16 cellular contexts compared by ENCODE assay signal in genomic region chr1:151000408-151000807, GRCh38. TPM values are rescaled to one million over a fixed set of nuclear protein-coding genes. Genes with fewer than 3 reads are reported as not detected.
DNase-seq lines count a peak whose midpoint lies in the region; ATAC-seq and TF ChIP-seq lines count a peak whose summit lies in the region.
"Had no signal": no experiment of that assay in that cellular context is flagged by ENCODE, and none has a peak within 500 bp of the region (broad histone marks: within the 10 kb centered on the region; RNA-seq: fewer than 3 reads in every experiment).

No MANE protein-coding gene starts in this region.

- no peak overlapping the region for H4K5ac ChIP-seq in IMR-90 (ENCODE audit: low read depth, low read length)

- no peak overlapping the region for H3K9ac ChIP-seq in IMR-90 (ENCODE audit: low read depth, low read length)

- H4K20me1 ChIP-seq in IMR-90 (ENCODE audit: insufficient read depth, low read length), result no peaks in the 10 kb centered on the region

- peak overlapping the region; percentile 8; the same call in 1 of the 2 replicates for H2BK120ac ChIP-seq in IMR-90 (ENCODE audit: low read depth, low read length)

- H2BK15ac ChIP-seq in IMR-90 (ENCODE audit: low read depth, low read length), result no peak overlapping the region

- H3K9me3 ChIP-seq in IMR-90 (ENCODE audit: control insufficient read depth, insufficient read depth, low read length), result no peaks in the 10 kb centered on the region
- H3K9me3 ChIP-seq: A549, SJCRH30 had no signal

- H3K23ac ChIP-seq in IMR-90 (ENCODE audit: low read depth, low read length), result no peak overlapping the region

- BruUV-seq in IMR-90 (replicated peaks; lab: Mats Ljungman, UMichigan), result no TSS peak

- peaks cover 8% of the 10 kb centered on the region; the same call in 1 of the 2 replicates for H3K9me1 ChIP-seq in IMR-90 (ENCODE audit: insufficient read depth, low read length)

- H3K4me2 ChIP-seq in IMR-90 (ENCODE audit: low read depth, low read length), result no peak overlapping the region
- H3K4me2 ChIP-seq: A549, PC-9 had no signal

- CTCF ChIA-PET in activated CD8-positive, alpha-beta T cell treated with anti-CD3 and anti-CD28 coated beads for 36 hours (lab: Charles Lee), result interaction anchor here (1.2 to 7.7 kb wide), 6 partner anchors 15 to 468 kb away, joined by 3 to 103 read pairs (median 4); partner anchors contain the start of gene ANXA9
- CTCF ChIA-PET in activated CD8-positive, alpha-beta T cell treated with anti-CD3 and anti-CD28 coated beads, Interleukin-2, amount 10 ng/mL, durations not matched to agents 7 days and 5 days (lab: Charles Lee), result interaction anchor here (3.6 to 10.1 kb wide), 2 partner anchors 17 to 24 kb away, joined by 11 to 164 read pairs; partner anchors contain the start of gene ANXA9
- CTCF ChIA-PET in IMR-90 (lab: Yijun Ruan, JAX), result interaction anchor here (1.0 kb wide), 1 partner anchor 371 kb away, joined by 4 read pairs; the partner anchor contains the start of gene ENSA

- in situ Hi-C loops in IMR-90 (cut with MboI; ENCODE audit: low sequenced_read_pairs), result no loop called here

- no peaks in the 10 kb centered on the region for H3K27me3 ChIP-seq in IMR-90 (ENCODE audit: control insufficient read depth, insufficient read depth, low read length)
- no peaks in the 10 kb centered on the region for H3K27me3 ChIP-seq in dorsolateral prefrontal cortex
- H3K27me3 ChIP-seq: SJCRH30 had no signal

- dilution Hi-C loops in IMR-90 (cut with HindIII; ENCODE audit: low sequenced_read_pairs, unreplicated experiment), result no loop called here

- intact Hi-C loops in activated CD8-positive, alpha-beta T cell treated with anti-CD3 and anti-CD28 coated beads for 36 hours (cut with micrococcal nuclease), result no loop called here
- intact Hi-C loops in CD14-positive monocyte (cut with micrococcal nuclease) (loop anchor here in 1 of 2 donors (10.0 kb wide), 1 partner anchor 164 kb away; the partner anchor contains the start of genes LYSMD1 and SCNM1), IMR-90 (cut with micrococcal nuclease) (loop anchor here (10.0 kb wide), 1 partner anchor 436 kb away; no protein-coding TSS in a partner anchor), dorsolateral prefrontal cortex (cut with DNase I) (no loop called here)

- H3K4me3 Mint-ChIP-seq in activated CD8-positive, alpha-beta T cell treated with anti-CD3 and anti-CD28 coated beads for 36 hours, result no peak overlapping the region
- no peak overlapping the region for H3K4me3 Mint-ChIP-seq in activated CD8-positive, alpha-beta T cell treated with anti-CD3 and anti-CD28 coated beads, Interleukin-2, amount 10 ng/mL, durations not matched to agents 7 days and 5 days
- H3K4me3 Mint-ChIP-seq in CD14-positive monocyte, result no peak overlapping the region
- H3K4me3 Mint-ChIP-seq: H9 had no signal

- H3K4me1 ChIP-seq in IMR-90 (ENCODE audit: control insufficient read depth, insufficient read depth, low read length), result peaks cover 6% of the 10 kb centered on the region

- peaks cover 46% of the 10 kb centered on the region for H3K4me1 Mint-ChIP-seq in activated CD8-positive, alpha-beta T cell treated with anti-CD3 and anti-CD28 coated beads for 36 hours (ENCODE audit: low read depth)
- H3K4me1 Mint-ChIP-seq in activated CD8-positive, alpha-beta T cell treated with anti-CD3 and anti-CD28 coated beads, Interleukin-2, amount 10 ng/mL, durations not matched to agents 7 days and 5 days (ENCODE audit: low read depth), result peaks cover 53% of the 10 kb centered on the region
- H3K4me1 Mint-ChIP-seq in CD14-positive monocyte, result peaks cover 70% of the 10 kb centered on the region

- H3K27ac ChIP-seq in IMR-90 (ENCODE audit: insufficient read depth, low read length) (no peak overlapping the region), dorsolateral prefrontal cortex (peak overlapping the region in 38 of 59 donors; percentile 27 to 98 (median 90))
- H3K27ac ChIP-seq: A549, PC-9, SJCRH30 had no signal

- H3K9me3 Mint-ChIP-seq in activated CD8-positive, alpha-beta T cell treated with anti-CD3 and anti-CD28 coated beads for 36 hours, result no peaks in the 10 kb centered on the region
- no peaks in the 10 kb centered on the region for H3K9me3 Mint-ChIP-seq in activated CD8-positive, alpha-beta T cell treated with anti-CD3 and anti-CD28 coated beads, Interleukin-2, amount 10 ng/mL, durations not matched to agents 7 days and 5 days (ENCODE audit: insufficient read depth)
- peaks cover 0 to 3% (median 0%) of the 10 kb centered on the region in 7 donors for H3K9me3 Mint-ChIP-seq in CD14-positive monocyte
- H3K9me3 Mint-ChIP-seq: H9 had no signal

- no peak for TF ChIP-seq CTCF in activated CD8-positive, alpha-beta T cell treated with anti-CD3 and anti-CD28 coated beads for 36 hours (IDR thresholded peaks at IDR 0.05)
- TF ChIP-seq CTCF in CD14-positive monocyte (IDR thresholded peaks at IDR 0.05) (no peak), IMR-90 (conservative IDR thresholded peaks at IDR 0.05; ENCODE audit: low read depth, low read length) (no peak), dorsolateral prefrontal cortex (IDR thresholded peaks at IDR 0.05 in 54 of 56, conservative IDR thresholded peaks at IDR 0.05 in 2 of 56; ENCODE audit: low read depth in 1 of 56, partially characterized antibody in 56 of 56) (no peak)

- no CpG with 5 or more reads among the region's 3 CpGs for WGBS in IMR-90 (ENCODE audit: extremely low coverage in 2 of 2, insufficient read length in 1 of 2), 2 experiments

- TF ChIP-seq POLR2A in IMR-90 (IDR thresholded peaks at IDR 0.05; ENCODE audit: low read depth, low read length), result no peak

- no peak for ATAC-seq in activated CD8-positive, alpha-beta T cell treated with anti-CD3 and anti-CD28 coated beads for 36 hours
- ATAC-seq in activated CD8-positive, alpha-beta T cell treated with anti-CD3 and anti-CD28 coated beads, Interleukin-2, amount 10 ng/mL, durations not matched to agents 7 days and 5 days, result no peak
- ATAC-seq in IMR-90 (ENCODE audit: low read depth), result no peak
- ATAC-seq: A549 had no signal

- no peak for TF ChIP-seq RAD21 in IMR-90 (IDR thresholded peaks at IDR 0.05; ENCODE audit: low read length)

- H3K27me3 Mint-ChIP-seq in activated CD8-positive, alpha-beta T cell treated with anti-CD3 and anti-CD28 coated beads for 36 hours, result no peaks in the 10 kb centered on the region
- H3K27me3 Mint-ChIP-seq in activated CD8-positive, alpha-beta T cell treated with anti-CD3 and anti-CD28 coated beads, Interleukin-2, amount 10 ng/mL, durations not matched to agents 7 days and 5 days (ENCODE audit: low read depth), result no peaks in the 10 kb centered on the region
- peaks cover 0 to 3% (median 2%) of the 10 kb centered on the region in 3 donors for H3K27me3 Mint-ChIP-seq in CD14-positive monocyte (ENCODE audit: low read depth in 3 of 3)

- no peak overlapping the region for H2BK5ac ChIP-seq in IMR-90 (ENCODE audit: low read depth, low read length, poor library complexity, severe bottlenecking)

- peak overlapping the region; percentile 20; the same call in 1 of the 2 replicates for H4K91ac ChIP-seq in IMR-90 (ENCODE audit: insufficient read depth, low read depth, low read length)

- H3K79me1 ChIP-seq in IMR-90 (ENCODE audit: low read depth in 1 of 2, low read length in 2 of 2), result peaks cover under 1 to 1% of the 10 kb centered on the region in 2 experiments; a peak in 3 of 4 replicates

- peaks cover 2% of the 10 kb centered on the region for H3K36me3 Mint-ChIP-seq in activated CD8-positive, alpha-beta T cell treated with anti-CD3 and anti-CD28 coated beads for 36 hours (ENCODE audit: low read depth)
- H3K36me3 Mint-ChIP-seq in activated CD8-positive, alpha-beta T cell treated with anti-CD3 and anti-CD28 coated beads, Interleukin-2, amount 10 ng/mL, durations not matched to agents 7 days and 5 days (ENCODE audit: low read depth), result peaks cover 33% of the 10 kb centered on the region
- peaks cover 47 to 60% of the 10 kb centered on the region in 2 donors for H3K36me3 Mint-ChIP-seq in CD14-positive monocyte

- no peak overlapping the region for H3K4ac ChIP-seq in IMR-90 (ENCODE audit: low read depth, low read length)

- H3K27ac Mint-ChIP-seq in activated CD8-positive, alpha-beta T cell treated with anti-CD3 and anti-CD28 coated beads for 36 hours, result peak overlapping the region; percentile 20
- H3K27ac Mint-ChIP-seq in activated CD8-positive, alpha-beta T cell treated with anti-CD3 and anti-CD28 coated beads, Interleukin-2, amount 10 ng/mL, durations not matched to agents 7 days and 5 days, result no peak overlapping the region
- H3K27ac Mint-ChIP-seq in CD14-positive monocyte, result peak overlapping the region in 6 of 7 donors; percentile 65 to 94 (median 90)
- H3K27ac Mint-ChIP-seq: H9 had no signal

- H4K8ac ChIP-seq in IMR-90 (ENCODE audit: low read depth in 2 of 2, low read length in 2 of 2), result no peak overlapping the region

- 0 out of 2 replicates have a peak overlapping the region, but pooled peaks have one; percentile 43 for H2BK20ac ChIP-seq in IMR-90 (ENCODE audit: low read depth, low read length)

- no peak overlapping the region for H3K56ac ChIP-seq in IMR-90 (ENCODE audit: extremely low read depth, insufficient read depth, low read length)

- DNase-seq in activated CD8-positive, alpha-beta T cell treated with anti-CD3 and anti-CD28 coated beads for 36 hours, result no peak
- no peak for DNase-seq in activated CD8-positive, alpha-beta T cell treated with anti-CD3 and anti-CD28 coated beads, Interleukin-2, amount 10 ng/mL, durations not matched to agents 7 days and 5 days
- DNase-seq in CD14-positive monocyte (ENCODE audit: low spot score) (no peak), IMR-90 (no peak), dorsolateral prefrontal cortex (no peak), NCI-H2227 treated with DMSO at 0.1 percent for 48 hours (lab: John Stamatoyannopoulos, UW) (no peak), OCI-M1 (lab: John Stamatoyannopoulos, UW) (no peak), NCI-H524 treated with DMSO at 0.1 percent for 48 hours (lab: John Stamatoyannopoulos, UW) (no peak)
- DNase-seq: C1 segment of cervical spinal cord, COR-L47, H9, NCI-H187, NCI-H774, PC-9, SJCRH30 had no signal

- no peak overlapping the region for H2AK9ac ChIP-seq in IMR-90 (replicated peaks; ENCODE audit: low read depth, low read length, poor library complexity)

- H2AK5ac ChIP-seq in IMR-90 (ENCODE audit: low read depth, low read length), result peak overlapping the region; percentile 39; the same call in 1 of the 2 replicates

- H3K36me3 ChIP-seq in IMR-90 (ENCODE audit: control insufficient read depth, insufficient read depth, low read length), result peaks cover 32% of the 10 kb centered on the region
- H3K36me3 ChIP-seq: SJCRH30 had no signal

- H3K18ac ChIP-seq in IMR-90 (ENCODE audit: low read depth, low read length), result no peak overlapping the region

- no peak overlapping the region for H3K4me3 ChIP-seq in IMR-90 (ENCODE audit: insufficient read depth, low read depth, low read length)
- H3K4me3 ChIP-seq in dorsolateral prefrontal cortex, result no peak overlapping the region
- H3K4me3 ChIP-seq: A549, PC-9, SJCRH30 had no signal

- H3K14ac ChIP-seq in IMR-90 (replicated peaks; ENCODE audit: low read depth, low read length), result no peak overlapping the region

- POLR2A ChIA-PET in activated CD8-positive, alpha-beta T cell treated with anti-CD3 and anti-CD28 coated beads for 36 hours (lab: Charles Lee), result interaction anchor here (1.3 to 1.6 kb wide), 4 partner anchors 11 to 21 kb away, joined by 3 to 5 read pairs (median 4); no protein-coding TSS in a partner anchor
- POLR2A ChIA-PET in activated CD8-positive, alpha-beta T cell treated with anti-CD3 and anti-CD28 coated beads, Interleukin-2, amount 10 ng/mL, durations not matched to agents 7 days and 5 days (lab: Charles Lee), result interaction anchor here (0.5 kb wide), 1 partner anchor 54 kb away, joined by 3 read pairs; no protein-coding TSS in a partner anchor
- POLR2A ChIA-PET in IMR-90 (lab: Charles Lee; ENCODE audit: unreplicated experiment), result no interaction called here

- H2AFZ ChIP-seq in IMR-90 (replicated peaks; ENCODE audit: low read length, poor library complexity), result no peak overlapping the region
- H2AFZ ChIP-seq: PC-9 had no signal

RNA-seq across cellular contexts. Expression of gene MINDY1, which starts 6.3 kb away (rescaled TPM):
- 10 to 100 TPM; 10.4 TPM for total RNA-seq in activated CD8-positive, alpha-beta T cell treated with anti-CD3 and anti-CD28 coated beads for 36 hours
- 1 to 10 TPM; 9.1 to 9.9 TPM for total RNA-seq in activated CD8-positive, alpha-beta T cell treated with anti-CD3 and anti-CD28 coated beads, Interleukin-2, amount 10 ng/mL, durations not matched to agents 7 days and 5 days
- polyA plus RNA-seq in CD14-positive monocyte (10 to 100 TPM; 11.5 to 13.2 TPM), IMR-90 (2012; rRNA removed) (6.6 and 7.3 TPM in 2 replicates)
- total RNA-seq in IMR-90 (2012; rRNA removed) (5.8 and 6.6 TPM in 2 replicates), dorsolateral prefrontal cortex (10 to 100 TPM; 12.0 to 93.6 (median 37.4) TPM)
- 5.4 and 6.1 TPM in 2 replicates for polyA plus RNA-seq in IMR-90 (2012; cell fraction: cytosol; rRNA removed)
- polyA plus RNA-seq in IMR-90 (2012; cell fraction: nucleus; rRNA removed; ENCODE audit: low replicate concordance), result 18.8 TPM in 2 replicates

RNA-seq across cellular contexts. Expression of gene PRUNE1, which starts 7.8 kb away (rescaled TPM):
- total RNA-seq in activated CD8-positive, alpha-beta T cell treated with anti-CD3 and anti-CD28 coated beads for 36 hours, result 10 to 100 TPM; 12.4 to 15.7 TPM
- total RNA-seq in activated CD8-positive, alpha-beta T cell treated with anti-CD3 and anti-CD28 coated beads, Interleukin-2, amount 10 ng/mL, durations not matched to agents 7 days and 5 days, result 10 to 100 TPM; 15.8 to 19.0 TPM
- polyA plus RNA-seq in CD14-positive monocyte (10 to 100 TPM; 22.6 to 22.8 TPM), IMR-90 (2012; rRNA removed) (9.4 and 9.6 TPM in 2 replicates)
- total RNA-seq in IMR-90 (2012; rRNA removed) (7.9 and 8.6 TPM in 2 replicates), dorsolateral prefrontal cortex (10 to 100 TPM; 12.4 to 27.8 (median 20.6) TPM)
- polyA plus RNA-seq in IMR-90 (2012; cell fraction: cytosol; rRNA removed), result 4.6 and 6.5 TPM in 2 replicates
- 3.4 and 9.4 TPM in 2 replicates for polyA plus RNA-seq in IMR-90 (2012; cell fraction: nucleus; rRNA removed; ENCODE audit: low replicate concordance)

RNA-seq across cellular contexts. Expression of gene ANXA9, which starts 18.3 kb away (rescaled TPM):
- total RNA-seq in activated CD8-positive, alpha-beta T cell treated with anti-CD3 and anti-CD28 coated beads for 36 hours, result under 1 TPM in 1 of 2 experiments, not detected in 1; 0.25 TPM
- total RNA-seq in activated CD8-positive, alpha-beta T cell treated with anti-CD3 and anti-CD28 coated beads, Interleukin-2, amount 10 ng/mL, durations not matched to agents 7 days and 5 days, result not detected
- 1 to 10 TPM in 1 of 2 donors, under 1 TPM in 1; 0.28 to 1.4 TPM for polyA plus RNA-seq in CD14-positive monocyte
- total RNA-seq in IMR-90 (2012; rRNA removed), result under 0.01 and 0.36 TPM in 2 replicates
- 0.16 and 0.21 TPM in 2 replicates for polyA plus RNA-seq in IMR-90 (2012; rRNA removed)
- polyA plus RNA-seq in IMR-90 (2012; cell fraction: cytosol; rRNA removed), result 0.23 and 0.24 TPM in 2 replicates
- 0.25 and 0.26 TPM in 2 replicates for polyA plus RNA-seq in IMR-90 (2012; cell fraction: nucleus; rRNA removed; ENCODE audit: low replicate concordance)
- total RNA-seq in dorsolateral prefrontal cortex, result 1 to 10 TPM in 7 of 120 experiments, under 1 TPM in 36, not detected in 77; 0.21 to 2.1 (median 0.41) TPM
- total RNA-seq: SJCRH30 had no signal

RNA-seq across cellular contexts. Expression of gene CERS2, which starts 25.8 kb away (rescaled TPM):
- 100 to 1,000 TPM; 129 to 132 TPM for total RNA-seq in activated CD8-positive, alpha-beta T cell treated with anti-CD3 and anti-CD28 coated beads for 36 hours
- 100 to 1,000 TPM; 149 to 150 TPM for total RNA-seq in activated CD8-positive, alpha-beta T cell treated with anti-CD3 and anti-CD28 coated beads, Interleukin-2, amount 10 ng/mL, durations not matched to agents 7 days and 5 days
- polyA plus RNA-seq in CD14-positive monocyte (100 to 1,000 TPM; 200 to 224 TPM), IMR-90 (2012; rRNA removed) (126 and 127 TPM in 2 replicates)
- total RNA-seq in IMR-90 (2012; rRNA removed) (99.2 and 118 TPM in 2 replicates), dorsolateral prefrontal cortex (100 to 1,000 TPM in 82 of 120 experiments, 10 to 100 TPM in 38; 57.6 to 381 (median 121) TPM)
- 70.7 and 75.7 TPM in 2 replicates for polyA plus RNA-seq in IMR-90 (2012; cell fraction: cytosol; rRNA removed)
- polyA plus RNA-seq in IMR-90 (2012; cell fraction: nucleus; rRNA removed; ENCODE audit: low replicate concordance), result 51.7 and 154 TPM in 2 replicates

RNA-seq across cellular contexts. Expression of gene BNIPL, which starts 36.0 kb away (rescaled TPM):
- total RNA-seq in activated CD8-positive, alpha-beta T cell treated with anti-CD3 and anti-CD28 coated beads for 36 hours, result 1 to 10 TPM in 1 of 2 experiments, under 1 TPM in 1; 0.54 to 1.4 TPM
- 1 to 10 TPM; 1.1 to 1.8 TPM for total RNA-seq in activated CD8-positive, alpha-beta T cell treated with anti-CD3 and anti-CD28 coated beads, Interleukin-2, amount 10 ng/mL, durations not matched to agents 7 days and 5 days
- not detected for polyA plus RNA-seq in CD14-positive monocyte
- under 0.01 TPM in 1 of 2 replicates, not detected in the other for total RNA-seq in IMR-90 (2012; rRNA removed)
- polyA plus RNA-seq in IMR-90 (2012; rRNA removed), result 0.10 and 0.38 TPM in 2 replicates
- polyA plus RNA-seq in IMR-90 (2012; cell fraction: cytosol; rRNA removed), result 0.05 and 0.15 TPM in 2 replicates
- polyA plus RNA-seq in IMR-90 (2012; cell fraction: nucleus; rRNA removed; ENCODE audit: low replicate concordance), result 0.79 and 1.3 TPM in 2 replicates
- total RNA-seq in dorsolateral prefrontal cortex, result 1 to 10 TPM in 62 of 120 experiments, under 1 TPM in 58; 0.20 to 4.9 (median 1.1) TPM
